In the genomic region with DNA sequence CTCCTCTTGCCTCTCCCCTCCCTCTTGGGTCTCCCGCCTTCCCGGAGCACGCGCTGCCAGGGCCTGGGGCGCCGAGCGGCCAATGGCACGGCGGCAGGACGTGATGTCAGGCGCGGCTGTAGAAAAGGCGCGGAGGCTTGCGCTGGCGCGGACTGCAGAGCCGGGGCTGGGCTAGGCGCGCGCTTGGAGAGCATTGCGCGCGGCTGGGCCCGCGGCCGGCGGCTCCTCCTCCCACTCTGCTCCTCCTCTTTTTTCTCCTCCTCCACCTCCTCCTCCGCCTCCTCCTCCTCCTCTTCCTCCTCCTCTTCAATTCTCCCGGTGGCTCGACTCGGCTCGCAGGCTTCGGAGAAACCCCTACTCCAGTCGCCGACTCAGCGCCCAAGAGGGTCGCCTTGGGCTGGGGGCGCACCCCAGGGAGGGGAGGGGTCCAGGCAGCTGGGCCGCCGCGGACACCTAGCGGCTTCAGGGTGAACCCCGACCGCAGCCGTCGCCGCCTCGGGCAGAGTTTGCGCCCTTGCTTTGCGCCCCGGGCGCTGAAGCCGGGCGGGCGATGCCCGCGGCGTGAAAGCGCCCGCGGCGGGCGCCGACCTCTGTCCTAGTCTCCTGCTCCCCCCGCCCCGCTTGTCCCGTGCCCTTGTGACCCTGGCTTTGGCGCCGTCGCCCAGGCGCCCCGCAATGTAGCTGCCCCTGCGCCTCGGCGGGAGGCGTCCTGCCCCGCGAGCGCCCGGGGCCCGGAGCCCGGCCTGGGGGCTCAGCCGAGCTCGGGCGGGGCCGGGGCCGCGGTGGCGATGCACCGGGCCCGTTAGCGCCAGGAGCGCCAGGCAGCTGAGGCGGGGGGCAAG, we compare ENCODE assay signal across 8 cellular contexts. TPM values are rescaled to one million over a fixed set of nuclear protein-coding genes. Genes with fewer than 3 reads are reported as not detected.
DNase-seq lines count a peak whose midpoint lies in the region; ATAC-seq and TF ChIP-seq lines count a peak whose summit lies in the region.

LHX2 (plus strand) TSS at position 309 of the 842 bp plus-strand sequence. CDS start 581 bp downstream, outside the sequence.

- H3K79me2 ChIP-seq in neural cell (replicated peaks; ENCODE audit: insufficient read depth, low read length) = peaks cover 72% of the 10 kb centered on the region

- H3K9me3 ChIP-seq in neural cell (ENCODE audit: low read length) = no peaks in the 10 kb centered on the region

- H3K27me3 ChIP-seq in neural cell (ENCODE audit: insufficient read depth, low read depth, low read length) = peaks cover 89% of the 10 kb centered on the region

- TF ChIP-seq RAD21 in neural cell (conservative IDR thresholded peaks at IDR 0.05) = peak; percentile 43

- no peak for TF ChIP-seq EP300 in neural cell (conservative IDR thresholded peaks at IDR 0.05; ENCODE audit: poor library complexity, severe bottlenecking)

- H3K9me2 ChIP-seq in neural cell (ENCODE audit: insufficient read depth, low read length) = no peaks in the 10 kb centered on the region

- peak within 1 kb of the TSS; percentile 67 for H3K9ac ChIP-seq in neural cell (ENCODE audit: low read length)

- no peaks in the 10 kb centered on the region for H4K20me1 ChIP-seq in neural cell (ENCODE audit: insufficient read depth)

- ATAC-seq in GM19467 (IDR thresholded peaks at IDR 0.05; ENCODE audit: unreplicated experiment) (no peak), HG02588 (IDR thresholded peaks at IDR 0.05; ENCODE audit: unreplicated experiment) (no peak)

- DNase-seq in stimulated activated CD4-positive, alpha-beta T cell treated with anti-CD3 and anti-CD28 coated beads, Interleukin-12 subunit alpha, Interleukin-12 subunit beta, amount 100 ng/mL, for 48 hours (ENCODE audit: low read depth in 2 of 3, low spot score in 1 of 3) = peak in 2 of 3 donors; percentile 34 to 49
- no peak for DNase-seq in stimulated activated CD4-positive, alpha-beta T cell treated with anti-CD3 and anti-CD28 coated beads, Interleukin-2, amount 100 ng/mL, for 48 hours
- peak; percentile 42 for DNase-seq in MV-4-11 (lab: John Stamatoyannopoulos, UW)
- DNase-seq in SW 1271 (lab: John Stamatoyannopoulos, UW) = peak; percentile 80 to 95
- DNase-seq in fibroblast of gingiva (ENCODE audit: low read depth) = peak; percentile 57

- H3F3A ChIP-seq in neural cell (ENCODE audit: insufficient read depth, low read length, poor library complexity, severe bottlenecking) = peaks cover 12% of the 10 kb centered on the region

- peak within 1 kb of the TSS; percentile 73 for H3K4me2 ChIP-seq in neural cell (ENCODE audit: low read length)

- no peaks in the 10 kb centered on the region for H3K36me3 ChIP-seq in neural cell (ENCODE audit: insufficient read depth, low read length)

- H2AFZ ChIP-seq in neural cell (ENCODE audit: low read depth, low read length) = no peak within 1 kb of the TSS

- H3K4me3 ChIP-seq in neural cell (ENCODE audit: low read length) = peak within 1 kb of the TSS; percentile 79

- H3K27ac ChIP-seq in neural cell (ENCODE audit: low read length) = peak within 1 kb of the TSS; percentile 42

- TF ChIP-seq CTCF in neural cell (IDR thresholded peaks at IDR 0.05; ENCODE audit: poor library complexity, severe bottlenecking) = peak; percentile 53

TF ChIP-seq in neural cell, 6 proteins besides CTCF, POLR2A, EP300 and RAD21:
- TF ChIP-seq REST (IDR thresholded peaks at IDR 0.05; ENCODE audit: borderline replicate concordance) = no peak
- TF ChIP-seq SMC3 (conservative IDR thresholded peaks at IDR 0.05; ENCODE audit: poor library complexity) = no peak
- peak; percentile 49 for TF ChIP-seq POLR2AphosphoS5 (IDR thresholded peaks at IDR 0.05)
- no peak for TF ChIP-seq EZH2 (IDR thresholded peaks at IDR 0.05; ENCODE audit: borderline replicate concordance, insufficient read depth, low read length, poor library complexity, severe bottlenecking)
- TF ChIP-seq TAF1 (IDR thresholded peaks at IDR 0.05; ENCODE audit: low read depth) = no peak
- TF ChIP-seq MXI1 (conservative IDR thresholded peaks at IDR 0.05; ENCODE audit: poor library complexity, severe bottlenecking) = peak; percentile 62

RNA-seq across cellular contexts. Expression of gene LHX2, which starts in this region (rescaled TPM):
- 2.6 and 3.6 TPM in 2 replicates for polyA plus RNA-seq in neural cell
- 7.2 and 9.0 TPM in 2 replicates for polyA minus RNA-seq in neural cell

Comparison
In these comparisons a context has a peak if more than half of its experiments do, and no peak if none do; other contexts are left out.
1. DNase-seq: peak in stimulated activated CD4-positive, alpha-beta T cell treated with anti-CD3 and anti-CD28 coated beads, Interleukin-12 subunit alpha, Interleukin-12 subunit beta, amount 100 ng/mL, for 48 hours (2 of 3), MV-4-11 (single experiment), SW 1271 (2 of 2) and fibroblast of gingiva (single experiment); none in stimulated activated CD4-positive, alpha-beta T cell treated with anti-CD3 and anti-CD28 coated beads, Interleukin-2, amount 100 ng/mL, for 48 hours (0 of 2).